Comparison of ENCODE assay signal across 7 cellular contexts in genomic region chr22:23305922-23306374, GRCh38.
DNase-seq lines count a peak whose midpoint lies in the region; ATAC-seq and TF ChIP-seq lines count a peak whose summit lies in the region.

No MANE protein-coding gene starts in this region.

- no peaks in the 10 kb centered on the region for H3K4me1 ChIP-seq in foreskin keratinocyte

- peak overlapping the region; percentile 99 for H3K27ac ChIP-seq in layer of hippocampus (ENCODE audit: low read depth, low read length)
- no peak overlapping the region for H3K27ac ChIP-seq in foreskin keratinocyte

- H3K27me3 ChIP-seq in layer of hippocampus (ENCODE audit: control insufficient read depth, insufficient read depth, low read length) (no peaks in the 10 kb centered on the region), foreskin keratinocyte (no peaks in the 10 kb centered on the region)

- DNase-seq in NCI-H2227 (lab: John Stamatoyannopoulos, UW; ENCODE audit: unreplicated experiment): peak; percentile 79
- peak; percentile 85 for DNase-seq in cerebellar cortex (ENCODE audit: low spot score)
- DNase-seq in superior temporal gyrus (ENCODE audit: extremely low spot score): peak; percentile 96
- no peak for DNase-seq in foreskin keratinocyte

- ATAC-seq in foreskin keratinocyte (no peak), GM18909 (IDR thresholded peaks at IDR 0.05; ENCODE audit: poor library complexity, unreplicated experiment) (no peak), GM21390 (IDR thresholded peaks at IDR 0.05; ENCODE audit: unreplicated experiment) (no peak)

- no peak for TF ChIP-seq CTCF in foreskin keratinocyte (conservative IDR thresholded peaks at IDR 0.05)

Comparison
In these comparisons a context has a peak if more than half of its experiments do, and no peak if none do; other contexts are left out.
1. DNase-seq: peak in NCI-H2227 (single experiment), cerebellar cortex (single experiment) and superior temporal gyrus (single experiment); none in foreskin keratinocyte (0 of 2).